In the genomic region with DNA sequence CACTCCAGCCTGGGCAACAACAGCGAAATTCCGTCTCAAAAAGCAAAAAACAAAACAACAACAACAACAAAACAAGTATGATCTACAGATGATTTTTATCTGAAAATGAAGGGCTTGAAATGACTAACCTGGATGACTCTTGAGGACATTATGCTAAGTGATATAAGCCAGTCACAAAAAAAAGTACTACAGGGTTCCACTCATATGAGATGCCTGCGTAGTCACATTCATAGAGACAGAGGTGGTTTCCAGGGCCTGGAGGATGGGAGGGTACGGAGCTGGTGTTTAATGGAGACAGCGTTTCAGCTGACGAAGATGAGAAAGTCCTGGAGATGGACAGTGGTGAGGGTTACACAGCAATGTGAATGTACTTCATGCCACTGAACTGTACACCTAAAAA, we compare ENCODE assay signal across 22 cellular contexts. TPM values are rescaled to one million over a fixed set of nuclear protein-coding genes. Genes with fewer than 3 reads are reported as not detected.
"Had no signal": no experiment of that assay in that cellular context is flagged by ENCODE, and none has a peak within 500 bp of the region (broad histone marks: within the 10 kb centered on the region; RNA-seq: fewer than 3 reads in every experiment).

No MANE protein-coding gene starts in this region.

- H3K4me1 ChIP-seq: foreskin keratinocyte, prostate gland, testis had no signal

- H3K4me3 ChIP-seq: adrenal gland, ascending aorta, esophagus muscularis mucosa, heart left ventricle, left lung, lung, pancreas, prostate gland, sigmoid colon, testis, transverse colon had no signal

- DNase-seq: activated effector memory CD4-positive, alpha-beta T cell treated with Interleukin-2 at 50 U/mL for 16 hours; cortex of kidney; heart left ventricle; left lung; sigmoid colon; stimulated activated CD4-positive, alpha-beta T cell treated with anti-CD3 and anti-CD28 coated beads, Interleukin-4, amount 100 ng/mL, for 4 hours; T-helper 9 cell had no signal

- H3K4me3 Mint-ChIP-seq: activated CD4-positive, alpha-beta T cell treated with anti-CD3 and anti-CD28 coated beads, Interleukin-2, amount 10 ng/mL, durations not matched to agents 24 days and 14 days; activated CD8-positive, alpha-beta T cell treated with anti-CD3 and anti-CD28 coated beads for 36 hours; activated naive CD4-positive, alpha-beta T cell treated with anti-CD3 and anti-CD28 coated beads for 36 hours; activated naive CD8-positive, alpha-beta T cell treated with anti-CD3 and anti-CD28 coated beads for 36 hours had no signal

- H3K27me3 ChIP-seq: testis had no signal

- H3K27ac Mint-ChIP-seq: activated CD8-positive, alpha-beta T cell treated with anti-CD3 and anti-CD28 coated beads for 36 hours; activated naive CD4-positive, alpha-beta T cell treated with anti-CD3 and anti-CD28 coated beads for 36 hours; activated naive CD8-positive, alpha-beta T cell treated with anti-CD3 and anti-CD28 coated beads for 36 hours had no signal

- H3K9me3 Mint-ChIP-seq: activated naive CD4-positive, alpha-beta T cell treated with anti-CD3 and anti-CD28 coated beads for 36 hours; activated naive CD8-positive, alpha-beta T cell treated with anti-CD3 and anti-CD28 coated beads for 36 hours had no signal

- H3K36me3 Mint-ChIP-seq: activated naive CD8-positive, alpha-beta T cell treated with anti-CD3 and anti-CD28 coated beads for 36 hours had no signal

- H3K27ac ChIP-seq: ascending aorta, brain microvascular endothelial cell, esophagus muscularis mucosa, foreskin keratinocyte, heart left ventricle, left lung, pancreas, prostate gland, sigmoid colon, testis, transverse colon, WERI-Rb-1 had no signal

- H3K36me3 ChIP-seq: adrenal gland, ascending aorta, brain microvascular endothelial cell, esophagus muscularis mucosa, heart left ventricle, left lung, pancreas, prostate gland, sigmoid colon, transverse colon, WERI-Rb-1 had no signal

- H3K9me3 ChIP-seq: adrenal gland, ascending aorta, esophagus muscularis mucosa, heart left ventricle, left lung, pancreas, prostate gland, sigmoid colon, testis, transverse colon had no signal

RNA-seq across cellular contexts. Expression of a gene that starts 8.3 kb away (rescaled TPM):
- polyA plus RNA-seq: foreskin keratinocyte, heart left ventricle had no signal
